7 cellular contexts compared by ENCODE assay signal in the genomic region with DNA sequence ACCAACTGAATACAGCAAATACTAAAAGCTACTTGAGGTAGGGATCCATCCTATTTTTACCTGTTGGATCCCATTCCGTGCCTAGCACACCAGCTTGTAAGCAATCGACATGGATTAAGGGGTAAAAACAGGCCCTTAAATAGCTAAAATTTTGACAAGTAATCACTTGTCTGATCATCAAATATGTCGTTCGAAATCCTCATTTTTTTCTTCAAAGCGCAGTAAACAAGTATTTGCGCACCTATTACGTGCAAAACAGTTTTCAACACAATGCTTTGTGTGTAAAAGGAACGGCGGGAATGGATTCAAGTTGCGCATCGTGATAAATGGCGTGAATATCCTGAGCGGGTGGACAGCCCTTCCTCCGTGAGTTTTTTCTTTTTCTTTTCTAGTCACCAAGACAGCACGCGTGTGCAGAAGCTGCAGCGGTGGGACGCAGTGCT. TPM values are rescaled to one million over a fixed set of nuclear protein-coding genes. Genes with fewer than 3 reads are reported as not detected.
DNase-seq lines count a peak whose midpoint lies in the region; ATAC-seq and TF ChIP-seq lines count a peak whose summit lies in the region.

No MANE protein-coding gene starts in this region.

- CTCF ChIA-PET in HEK293 (lab: Yijun Ruan, JAX) = interaction anchor here (1.7 kb wide), 1 partner anchor 12 kb away, joined by 3 read pairs; no protein-coding TSS in a partner anchor

- POLR2A ChIA-PET in HEK293 (lab: Yijun Ruan, JAX) = interaction anchor here (0.9 to 1.4 kb wide), 2 partner anchors 13 to 44 kb away, joined by 4 read pairs; no protein-coding TSS in a partner anchor

- no peaks in the 10 kb centered on the region for H3K27me3 ChIP-seq in hepatocyte

- H3K9me3 Mint-ChIP-seq in stimulated activated effector memory CD8-positive, alpha-beta T cell treated with anti-CD3 and anti-CD28 coated beads, Interleukin-12 subunit alpha, Interleukin-12 subunit beta, amount 100 ng/mL, for 72 hours = no peaks in the 10 kb centered on the region

- H3K4me3 ChIP-seq in HEK293 (ENCODE audit: low read depth, low read length) (peak overlapping the region; percentile 68), WI38 (ENCODE audit: low read depth, low read length) (peak overlapping the region; percentile 69), hepatocyte (peak overlapping the region; percentile 72)

- peaks cover 13% of the 10 kb centered on the region; the same call in 1 of the 2 replicates for H3K4me1 ChIP-seq in HEK293 (ENCODE audit: control insufficient read depth, insufficient read depth, low read length)
- H3K4me1 ChIP-seq in hepatocyte (ENCODE audit: insufficient read depth) = peaks cover 19% of the 10 kb centered on the region

- H2AFZ ChIP-seq in hepatocyte = peak overlapping the region; percentile 95

- TF ChIP-seq CTCF in HEK293 (tag by site-specific recombination; IDR thresholded peaks at IDR 0.05) (no peak), WI38 (IDR thresholded peaks at IDR 0.05; ENCODE audit: low read depth, low read length) (no peak), hepatocyte (IDR thresholded peaks at IDR 0.05; ENCODE audit: poor library complexity) (no peak)

- peaks cover 37% of the 10 kb centered on the region for H3K79me2 ChIP-seq in hepatocyte

- H3K4me1 Mint-ChIP-seq in stimulated activated effector memory CD8-positive, alpha-beta T cell treated with anti-CD3 and anti-CD28 coated beads, Interleukin-12 subunit alpha, Interleukin-12 subunit beta, amount 100 ng/mL, for 72 hours = peaks cover 25% of the 10 kb centered on the region

- H3K9me2 ChIP-seq in hepatocyte (replicated peaks; ENCODE audit: insufficient read depth) = no peaks in the 10 kb centered on the region

- no peak for ATAC-seq in stimulated activated effector memory CD8-positive, alpha-beta T cell treated with anti-CD3 and anti-CD28 coated beads, Interleukin-12 subunit alpha, Interleukin-12 subunit beta, amount 100 ng/mL, for 72 hours
- ATAC-seq in GM19463 (IDR thresholded peaks at IDR 0.05; ENCODE audit: unreplicated experiment) (no peak), GM18520 (IDR thresholded peaks at IDR 0.05; ENCODE audit: unreplicated experiment) (no peak)

- H3K36me3 ChIP-seq in HEK293 (ENCODE audit: control insufficient read depth in 2 of 2, insufficient read depth in 1 of 2, low read length in 2 of 2) = no peaks in the 10 kb centered on the region
- no peaks in the 10 kb centered on the region for H3K36me3 ChIP-seq in hepatocyte (replicated peaks; ENCODE audit: insufficient read depth, low read depth)

- peak overlapping the region; percentile 32 for H3K27ac Mint-ChIP-seq in stimulated activated effector memory CD8-positive, alpha-beta T cell treated with anti-CD3 and anti-CD28 coated beads, Interleukin-12 subunit alpha, Interleukin-12 subunit beta, amount 100 ng/mL, for 72 hours

- H3K9me3 ChIP-seq in HEK293 (ENCODE audit: control insufficient read depth, insufficient read depth, low read depth, low read length) (no peaks in the 10 kb centered on the region), hepatocyte (ENCODE audit: low read depth) (no peaks in the 10 kb centered on the region)

- no peak for DNase-seq in hepatocyte (ENCODE audit: low spot score)
- DNase-seq in stimulated activated effector memory CD8-positive, alpha-beta T cell treated with anti-CD3 and anti-CD28 coated beads, Interleukin-12 subunit alpha, Interleukin-12 subunit beta, amount 100 ng/mL, for 72 hours (ENCODE audit: low spot score in 2 of 2) = no peak
- DNase-seq in NCI-H345 (lab: John Stamatoyannopoulos, UW) = no peak

- 6% methylated on average over 18 of the region's 18 CpGs for WGBS in hepatocyte (ENCODE audit: low lambda C conversion rate, missing lambda C conversion rate)

- peak overlapping the region; percentile 87 for H3K4me3 Mint-ChIP-seq in stimulated activated effector memory CD8-positive, alpha-beta T cell treated with anti-CD3 and anti-CD28 coated beads, Interleukin-12 subunit alpha, Interleukin-12 subunit beta, amount 100 ng/mL, for 72 hours

- H4K20me1 ChIP-seq in hepatocyte (ENCODE audit: insufficient read depth, poor library complexity, severe bottlenecking) = peaks cover 24% of the 10 kb centered on the region

- H3K4me2 ChIP-seq in hepatocyte = peak overlapping the region; percentile 91

- H3K36me3 Mint-ChIP-seq in stimulated activated effector memory CD8-positive, alpha-beta T cell treated with anti-CD3 and anti-CD28 coated beads, Interleukin-12 subunit alpha, Interleukin-12 subunit beta, amount 100 ng/mL, for 72 hours = peaks cover 9% of the 10 kb centered on the region

- peak overlapping the region; percentile 97 for H3K27ac ChIP-seq in HEK293 (ENCODE audit: extremely low read depth, low read depth, low read length)
- H3K27ac ChIP-seq in hepatocyte = peak overlapping the region; percentile 100

TF ChIP-seq in HEK293, 187 proteins besides CTCF, POLR2A, EP300 and RAD21:
- TF ChIP-seq ZNF19 (tag by site-specific recombination; IDR thresholded peaks at IDR 0.05; ENCODE audit: low read depth) = no peak
- TF ChIP-seq, protein P1, sequence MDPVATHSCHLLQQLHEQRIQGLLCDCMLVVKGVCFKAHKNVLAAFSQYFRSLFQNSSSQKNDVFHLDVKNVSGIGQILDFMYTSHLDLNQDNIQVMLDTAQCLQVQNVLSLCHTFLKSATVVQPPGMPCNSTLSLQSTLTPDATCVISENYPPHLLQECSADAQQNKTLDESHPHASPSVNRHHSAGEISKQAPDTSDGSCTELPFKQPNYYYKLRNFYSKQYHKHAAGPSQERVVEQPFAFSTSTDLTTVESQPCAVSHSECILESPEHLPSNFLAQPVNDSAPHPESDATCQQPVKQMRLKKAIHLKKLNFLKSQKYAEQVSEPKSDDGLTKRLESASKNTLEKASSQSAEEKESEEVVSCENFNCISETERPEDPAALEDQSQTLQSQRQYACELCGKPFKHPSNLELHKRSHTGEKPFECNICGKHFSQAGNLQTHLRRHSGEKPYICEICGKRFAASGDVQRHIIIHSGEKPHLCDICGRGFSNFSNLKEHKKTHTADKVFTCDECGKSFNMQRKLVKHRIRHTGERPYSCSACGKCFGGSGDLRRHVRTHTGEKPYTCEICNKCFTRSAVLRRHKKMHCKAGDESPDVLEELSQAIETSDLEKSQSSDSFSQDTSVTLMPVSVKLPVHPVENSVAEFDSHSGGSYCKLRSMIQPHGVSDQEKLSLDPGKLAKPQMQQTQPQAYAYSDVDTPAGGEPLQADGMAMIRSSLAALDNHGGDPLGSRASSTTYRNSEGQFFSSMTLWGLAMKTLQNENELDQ (tag by site-specific recombination; IDR thresholded peaks at IDR 0.05; ENCODE audit: low read depth) = no peak

RNA-seq across cellular contexts. Expression of a gene that starts 1.4 kb away (rescaled TPM):
- 37.3 and 43.0 TPM in 2 replicates for total RNA-seq in hepatocyte
- 20.9 and 21.9 TPM in 2 replicates for polyA plus RNA-seq in hepatocyte
